ENCODE assay signal across 1 cellular context in the genomic region with DNA sequence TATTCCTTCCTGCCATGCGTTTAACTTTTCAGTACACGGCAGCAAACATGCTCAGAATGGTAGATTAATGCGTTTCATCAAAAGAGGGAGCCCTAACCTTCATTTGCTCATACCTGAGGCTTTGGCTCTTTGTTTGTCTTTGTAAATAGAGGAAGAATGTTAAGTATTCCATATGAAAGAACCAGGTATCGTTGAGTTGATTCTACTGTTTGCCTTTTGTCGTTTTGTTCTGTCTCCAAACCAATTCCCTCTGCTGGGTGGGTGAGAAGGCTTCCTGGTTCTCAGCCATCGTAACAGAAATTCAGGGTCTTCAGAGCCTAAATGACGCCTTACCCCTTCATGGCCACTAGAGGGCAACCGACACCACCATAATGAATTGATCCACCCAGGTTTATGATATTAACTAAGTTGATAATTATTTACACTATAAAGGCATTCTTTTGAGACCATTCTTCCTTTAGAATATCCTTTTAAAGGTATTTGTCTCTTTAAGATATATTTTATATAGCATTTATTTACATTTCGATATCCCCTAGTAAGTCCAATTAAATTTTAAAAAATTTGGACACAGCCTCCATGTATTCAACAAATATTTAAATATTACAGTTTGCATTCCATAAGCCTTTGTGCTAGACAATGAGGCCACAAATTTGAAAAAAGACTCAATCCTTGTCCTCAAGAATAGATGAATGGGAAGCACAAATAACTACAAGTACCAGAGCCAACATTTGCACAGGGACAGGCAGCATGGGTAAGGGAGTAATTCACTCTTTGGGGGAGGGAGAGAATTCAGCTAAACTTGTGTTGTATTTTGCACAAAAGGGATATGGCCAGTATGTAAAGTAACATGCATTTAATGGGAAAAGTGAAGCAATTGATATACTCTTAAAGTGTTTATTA.
TF ChIP-seq lines count a peak whose summit lies in the region.

No MANE protein-coding gene starts in this region.

TF ChIP-seq in IMR-90, 13 proteins besides CTCF, POLR2A, EP300 and RAD21:
- TF ChIP-seq MXI1 (IDR thresholded peaks at IDR 0.05; ENCODE audit: borderline replicate concordance, low read depth, low read length) (no peak), RFX5 (IDR thresholded peaks at IDR 0.05; ENCODE audit: low read depth, low read length) (no peak), SMC3 (IDR thresholded peaks at IDR 0.05; ENCODE audit: low read depth, low read length) (peak; percentile 89), NFE2L2 (IDR thresholded peaks at IDR 0.05; ENCODE audit: low read depth, low read length) (no peak)
- TF ChIP-seq, protein P1, sequence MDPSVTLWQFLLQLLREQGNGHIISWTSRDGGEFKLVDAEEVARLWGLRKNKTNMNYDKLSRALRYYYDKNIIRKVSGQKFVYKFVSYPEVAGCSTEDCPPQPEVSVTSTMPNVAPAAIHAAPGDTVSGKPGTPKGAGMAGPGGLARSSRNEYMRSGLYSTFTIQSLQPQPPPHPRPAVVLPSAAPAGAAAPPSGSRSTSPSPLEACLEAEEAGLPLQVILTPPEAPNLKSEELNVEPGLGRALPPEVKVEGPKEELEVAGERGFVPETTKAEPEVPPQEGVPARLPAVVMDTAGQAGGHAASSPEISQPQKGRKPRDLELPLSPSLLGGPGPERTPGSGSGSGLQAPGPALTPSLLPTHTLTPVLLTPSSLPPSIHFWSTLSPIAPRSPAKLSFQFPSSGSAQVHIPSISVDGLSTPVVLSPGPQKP (IDR thresholded peaks at IDR 0.05; ENCODE audit: borderline replicate concordance, low read depth, low read length) = no peak
TF ChIP-seq in IMR-90: peak in this region for 1.
